Comparison of ENCODE assay signal across 1 cellular context in the genomic region with DNA sequence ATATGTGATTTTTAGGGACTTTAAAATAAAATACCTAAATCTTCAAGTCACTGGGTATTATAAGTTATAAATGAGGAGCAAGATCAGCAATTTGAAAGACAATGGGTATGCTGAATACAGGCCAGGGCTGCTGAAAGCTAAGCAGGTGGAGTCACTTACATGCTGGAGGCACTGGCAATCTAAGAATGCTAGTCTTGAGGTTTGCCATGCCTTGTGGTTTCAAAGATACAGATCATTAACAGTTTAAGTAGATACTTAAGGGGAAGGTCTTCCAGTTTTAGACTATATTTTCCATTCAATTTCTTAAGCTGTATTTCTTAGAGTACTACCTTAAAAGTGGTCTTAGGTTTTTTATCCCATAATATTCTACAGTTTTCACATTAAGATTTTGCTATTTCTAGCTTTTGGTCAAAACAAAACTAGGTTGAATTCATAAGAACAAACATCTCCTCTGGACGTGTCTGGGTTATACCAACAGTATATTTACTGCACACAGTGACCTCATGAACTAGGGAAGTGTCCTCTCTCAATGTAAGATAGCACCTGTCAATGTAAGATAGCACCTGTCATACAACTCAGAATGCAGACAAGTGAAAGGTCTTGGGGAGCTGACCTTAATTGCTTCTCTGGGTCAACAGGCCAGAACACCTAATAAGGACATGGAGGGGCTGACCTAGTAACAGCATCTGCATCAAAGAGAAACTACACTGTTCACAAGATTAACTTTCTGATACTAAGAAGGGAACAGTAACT.
TF ChIP-seq lines count a peak whose summit lies in the region.

No MANE protein-coding gene starts in this region.

TF ChIP-seq in GM12878, 131 proteins besides CTCF, POLR2A, EP300 and RAD21 (continued from another document and continues in another):
- TF ChIP-seq SRF (IDR thresholded peaks at IDR 0.05; ENCODE audit: low read depth in 2 of 2, low read length in 2 of 2) (peak; percentile 79 to 97), USF2 (IDR thresholded peaks at IDR 0.05; ENCODE audit: borderline replicate concordance, low read depth, low read length) (no peak), CBFB (IDR thresholded peaks at IDR 0.05; ENCODE audit: low read depth) (no peak), FOS (IDR thresholded peaks at IDR 0.05; ENCODE audit: borderline replicate concordance, extremely low read depth, insufficient read length) (no peak), MEF2B (IDR thresholded peaks at IDR 0.05; ENCODE audit: partially characterized antibody, poor library complexity, severe bottlenecking) (peak; percentile 94), SUPT20H (IDR thresholded peaks at IDR 0.05; ENCODE audit: borderline replicate concordance, control insufficient read depth, low read depth, low read length) (no peak), TCF7 (IDR thresholded peaks at IDR 0.05; ENCODE audit: borderline replicate concordance) (no peak), SMC3 (IDR thresholded peaks at IDR 0.05; ENCODE audit: borderline replicate concordance, low read length) (no peak), RBBP5 (conservative IDR thresholded peaks at IDR 0.05) (no peak), NR2C2 (IDR thresholded peaks at IDR 0.05; ENCODE audit: borderline replicate concordance, control insufficient read depth, insufficient read length, low read depth) (no peak), ZNF622 (IDR thresholded peaks at IDR 0.05) (no peak), ZBTB4 (CRISPR knock-in tag; IDR thresholded peaks at IDR 0.05) (no peak), CEBPB (IDR thresholded peaks at IDR 0.05; ENCODE audit: borderline replicate concordance in 1 of 2, low read depth in 2 of 2, low read length in 2 of 2) (peak in 1 of 2 experiments; percentile 73; a peak in 1 of 4 replicates), RAD51 (IDR thresholded peaks at IDR 0.05) (0 out of 2 replicates have a peak, but pooled peaks have one; percentile 9), STAT3 (IDR thresholded peaks at IDR 0.05; ENCODE audit: low read depth, low read length) (no peak), ASH2L (IDR thresholded peaks at IDR 0.05; ENCODE audit: borderline replicate concordance, low read depth) (no peak), KDM1A (IDR thresholded peaks at IDR 0.05; ENCODE audit: borderline replicate concordance) (no peak), SIN3A (IDR thresholded peaks at IDR 0.05; ENCODE audit: low read depth, low read length) (0 out of 2 replicates have a peak, but pooled peaks have one; percentile 57), YY1 (IDR thresholded peaks at IDR 0.05; ENCODE audit: low read depth, low read length) (no peak), IRF4 (IDR thresholded peaks at IDR 0.05; ENCODE audit: low read depth, low read length) (peak; percentile 60; the same call in 1 of the 2 replicates), ZNF384 (IDR thresholded peaks at IDR 0.05; ENCODE audit: borderline replicate concordance, low read depth, low read length) (no peak), RB1 (IDR thresholded peaks at IDR 0.05; ENCODE audit: borderline replicate concordance) (0 out of 2 replicates have a peak, but pooled peaks have one; percentile 35), IKZF2 (IDR thresholded peaks at IDR 0.05) (no peak), E2F4 (IDR thresholded peaks at IDR 0.05; ENCODE audit: low read depth, low read length) (no peak), NFXL1 (IDR thresholded peaks at IDR 0.05; ENCODE audit: borderline replicate concordance) (no peak), PBX3 (IDR thresholded peaks at IDR 0.05; ENCODE audit: insufficient replicate concordance, low read depth, low read length) (peak; percentile 75), CBX5 (IDR thresholded peaks at IDR 0.05; ENCODE audit: low read depth) (no peak), SPI1 (IDR thresholded peaks at IDR 0.05; ENCODE audit: borderline replicate concordance, insufficient read depth, low read depth, low read length) (peak; percentile 53), CREM (IDR thresholded peaks at IDR 0.05; ENCODE audit: low read depth) (peak; percentile 67; the same call in 1 of the 2 replicates), PKNOX1 (IDR thresholded peaks at IDR 0.05) (peak; percentile 84), ZBTB11 (CRISPR knock-in tag; IDR thresholded peaks at IDR 0.05) (no peak), NR2C1 (IDR thresholded peaks at IDR 0.05) (peak; percentile 80), CEBPZ (IDR thresholded peaks at IDR 0.05; ENCODE audit: low read depth, low read length) (no peak), CHD1 (IDR thresholded peaks at IDR 0.05; ENCODE audit: low read depth, low read length) (peak; percentile 67; the same call in 1 of the 2 replicates), ZNF207 (IDR thresholded peaks at IDR 0.05; ENCODE audit: borderline replicate concordance) (0 out of 2 replicates have a peak, but pooled peaks have one; percentile 72)
- TF ChIP-seq, protein P1, sequence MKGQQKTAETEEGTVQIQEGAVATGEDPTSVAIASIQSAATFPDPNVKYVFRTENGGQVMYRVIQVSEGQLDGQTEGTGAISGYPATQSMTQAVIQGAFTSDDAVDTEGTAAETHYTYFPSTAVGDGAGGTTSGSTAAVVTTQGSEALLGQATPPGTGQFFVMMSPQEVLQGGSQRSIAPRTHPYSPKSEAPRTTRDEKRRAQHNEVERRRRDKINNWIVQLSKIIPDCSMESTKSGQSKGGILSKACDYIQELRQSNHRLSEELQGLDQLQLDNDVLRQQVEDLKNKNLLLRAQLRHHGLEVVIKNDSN (IDR thresholded peaks at IDR 0.05; ENCODE audit: borderline replicate concordance, extremely low read length, insufficient read depth, low read depth, low read length), result no peak
- TF ChIP-seq, protein P2, sequence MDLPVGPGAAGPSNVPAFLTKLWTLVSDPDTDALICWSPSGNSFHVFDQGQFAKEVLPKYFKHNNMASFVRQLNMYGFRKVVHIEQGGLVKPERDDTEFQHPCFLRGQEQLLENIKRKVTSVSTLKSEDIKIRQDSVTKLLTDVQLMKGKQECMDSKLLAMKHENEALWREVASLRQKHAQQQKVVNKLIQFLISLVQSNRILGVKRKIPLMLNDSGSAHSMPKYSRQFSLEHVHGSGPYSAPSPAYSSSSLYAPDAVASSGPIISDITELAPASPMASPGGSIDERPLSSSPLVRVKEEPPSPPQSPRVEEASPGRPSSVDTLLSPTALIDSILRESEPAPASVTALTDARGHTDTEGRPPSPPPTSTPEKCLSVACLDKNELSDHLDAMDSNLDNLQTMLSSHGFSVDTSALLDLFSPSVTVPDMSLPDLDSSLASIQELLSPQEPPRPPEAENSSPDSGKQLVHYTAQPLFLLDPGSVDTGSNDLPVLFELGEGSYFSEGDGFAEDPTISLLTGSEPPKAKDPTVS (IDR thresholded peaks at IDR 0.05; ENCODE audit: low read depth, low read length), result no peak
- TF ChIP-seq, protein P3, sequence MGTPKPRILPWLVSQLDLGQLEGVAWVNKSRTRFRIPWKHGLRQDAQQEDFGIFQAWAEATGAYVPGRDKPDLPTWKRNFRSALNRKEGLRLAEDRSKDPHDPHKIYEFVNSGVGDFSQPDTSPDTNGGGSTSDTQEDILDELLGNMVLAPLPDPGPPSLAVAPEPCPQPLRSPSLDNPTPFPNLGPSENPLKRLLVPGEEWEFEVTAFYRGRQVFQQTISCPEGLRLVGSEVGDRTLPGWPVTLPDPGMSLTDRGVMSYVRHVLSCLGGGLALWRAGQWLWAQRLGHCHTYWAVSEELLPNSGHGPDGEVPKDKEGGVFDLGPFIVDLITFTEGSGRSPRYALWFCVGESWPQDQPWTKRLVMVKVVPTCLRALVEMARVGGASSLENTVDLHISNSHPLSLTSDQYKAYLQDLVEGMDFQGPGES (IDR thresholded peaks at IDR 0.05), result no peak
